Comparison of ENCODE assay signal across 23 cellular contexts in the genomic region with DNA sequence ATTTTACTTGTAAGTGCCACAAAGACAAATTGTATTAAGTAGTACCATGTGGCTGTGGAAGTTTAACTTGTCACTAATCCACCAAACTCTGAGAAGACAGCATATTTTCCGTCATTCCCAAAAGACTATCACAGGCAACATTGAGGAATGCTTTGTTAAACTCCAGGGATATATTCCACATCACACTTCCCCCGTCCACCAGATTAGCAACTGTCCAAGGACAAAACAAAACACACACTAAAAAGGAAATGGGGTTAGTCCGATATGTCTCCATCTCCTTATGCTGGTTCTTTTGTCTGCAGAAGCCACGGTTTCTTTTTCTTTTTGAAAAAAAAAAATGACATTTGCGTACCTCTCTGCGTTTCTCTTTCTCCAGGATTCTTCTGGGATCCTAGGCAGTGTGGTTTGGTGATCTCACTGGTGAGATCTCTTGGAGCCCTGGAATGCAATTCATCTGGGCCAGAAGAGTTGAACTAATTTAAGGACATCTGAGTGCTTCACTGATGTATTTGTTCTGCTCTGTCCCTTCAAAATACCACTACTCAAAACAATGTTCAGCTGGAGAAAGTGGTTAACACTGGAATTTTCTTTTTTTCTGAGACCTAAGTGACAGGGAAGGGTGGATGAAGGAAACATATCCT. TPM values are rescaled to one million over a fixed set of nuclear protein-coding genes. Genes with fewer than 3 reads are reported as not detected.
DNase-seq lines count a peak whose midpoint lies in the region; ATAC-seq and TF ChIP-seq lines count a peak whose summit lies in the region.
"Had no signal": no experiment of that assay in that cellular context is flagged by ENCODE, and none has a peak within 500 bp of the region (broad histone marks: within the 10 kb centered on the region; RNA-seq: fewer than 3 reads in every experiment).

No MANE protein-coding gene starts in this region.

- no peaks in the 10 kb centered on the region for H3K27me3 Mint-ChIP-seq in activated naive CD4-positive, alpha-beta T cell treated with anti-CD3 and anti-CD28 coated beads, Interleukin-2, amount 50 U/mL, for 24 hours
- no peaks in the 10 kb centered on the region for H3K27me3 Mint-ChIP-seq in activated naive CD4-positive, alpha-beta T cell treated with anti-CD3 and anti-CD28 coated beads, Interleukin-2, amount 10 ng/mL, durations not matched to agents 7 days and 5 days

- DNase-seq in activated naive CD4-positive, alpha-beta T cell treated with anti-CD3 and anti-CD28 coated beads, Interleukin-2, amount 10 ng/mL, durations not matched to agents 7 days and 5 days = no peak
- no peak for DNase-seq in dorsolateral prefrontal cortex
- peak; percentile 28 for DNase-seq in superior temporal gyrus (ENCODE audit: extremely low spot score)
- no peak for DNase-seq in left lung
- DNase-seq in coronary artery (ENCODE audit: low spot score) = no peak
- DNase-seq: DMS79 treated with DMSO at 0.1 percent for 48 hours; head of caudate nucleus; NCI-H1092; NCI-H187 treated with DMSO at 0.1 percent for 48 hours; NCI-H526 treated with DMSO at 0.1 percent for 48 hours; ovary; stimulated activated CD4-positive, alpha-beta T cell treated with anti-CD3 and anti-CD28 coated beads, Interleukin-4, amount 100 ng/mL, for 24 hours; stimulated activated naive CD8-positive, alpha-beta T cell treated with anti-CD3 and anti-CD28 coated beads, Interleukin-15, Interleukin-2, amounts not matched to agents 100 U/mL and 50 U/mL, for 24 hours; transverse colon had no signal

- H3K9me2 ChIP-seq in Loucy (replicated peaks; ENCODE audit: low read depth, low read length) = no peaks in the 10 kb centered on the region

- no peaks in the 10 kb centered on the region for H3F3A ChIP-seq in Loucy (ENCODE audit: low read depth)

- no peak overlapping the region for H3K4me3 Mint-ChIP-seq in activated naive CD4-positive, alpha-beta T cell treated with anti-CD3 and anti-CD28 coated beads, Interleukin-2, amount 50 U/mL, for 24 hours
- H3K4me3 Mint-ChIP-seq in activated naive CD4-positive, alpha-beta T cell treated with anti-CD3 and anti-CD28 coated beads, Interleukin-2, amount 10 ng/mL, durations not matched to agents 7 days and 5 days = no peak overlapping the region
- H3K4me3 Mint-ChIP-seq: activated T-helper 1 cell treated with anti-CD3 and anti-CD28 coated beads, Interleukin-12 subunit alpha, Interleukin-12 subunit beta, Interleukin-2, Interleukin-4 antibody, amounts not matched to agents 30 ng/mL and 10 ng/mL and 1 ng/mL, durations not matched to agents 14 hours and 24 hours and 36 hours; T-helper 1 cell treated with Interleukin-12 subunit alpha and Interleukin-12 subunit beta and Interleukin-4 antibody, amounts not matched to agents 30 μg/mL and 1 μg/mL, for 36 hours had no signal

- H3K36me3 ChIP-seq in Loucy (ENCODE audit: insufficient read depth, low read length) = peaks cover 3% of the 10 kb centered on the region; the same call in 1 of the 2 replicates
- H3K36me3 ChIP-seq in left lung = no peaks in the 10 kb centered on the region
- H3K36me3 ChIP-seq: ovary, right atrium auricular region, transverse colon had no signal

- peaks cover 81% of the 10 kb centered on the region for H3K4me1 Mint-ChIP-seq in activated naive CD4-positive, alpha-beta T cell treated with anti-CD3 and anti-CD28 coated beads, Interleukin-2, amount 50 U/mL, for 24 hours
- H3K4me1 Mint-ChIP-seq in activated naive CD4-positive, alpha-beta T cell treated with anti-CD3 and anti-CD28 coated beads, Interleukin-2, amount 10 ng/mL, durations not matched to agents 7 days and 5 days = peaks cover 63% of the 10 kb centered on the region

- H3K79me2 ChIP-seq in Loucy (ENCODE audit: insufficient read depth, low read length) = peaks cover 84% of the 10 kb centered on the region

- ATAC-seq in HG02840 (IDR thresholded peaks at IDR 0.05; ENCODE audit: low FRiP score, unreplicated experiment) (no peak), left lung (no peak)
- ATAC-seq: GM12878; stimulated activated naive CD8-positive, alpha-beta T cell treated with anti-CD3 and anti-CD28 coated beads, Interleukin-15, Interleukin-2, amounts not matched to agents 100 U/mL and 50 U/mL, for 24 hours had no signal

- intact Hi-C loops in dorsolateral prefrontal cortex (cut with DNase I) = no loop called here
- intact Hi-C loops in left lung (cut with DNase I) = no loop called here

- H3K4me3 ChIP-seq in Loucy (ENCODE audit: low read length, poor library complexity, severe bottlenecking) (no peak overlapping the region), dorsolateral prefrontal cortex (no peak overlapping the region), left lung (no peak overlapping the region), coronary artery (no peak overlapping the region)
- H3K4me3 ChIP-seq: GM12878, ovary, right atrium auricular region, transverse colon had no signal

- H4K20me1 ChIP-seq in Loucy (ENCODE audit: insufficient read depth, low read length, poor library complexity, severe bottlenecking) = no peaks in the 10 kb centered on the region

- H2AFZ ChIP-seq in Loucy (ENCODE audit: low read length) = no peak overlapping the region

- H3K4me1 ChIP-seq in Loucy (ENCODE audit: insufficient read depth, low read length, poor library complexity, severe bottlenecking) (peaks cover 51% of the 10 kb centered on the region), left lung (peaks cover 0 to 54% of the 10 kb centered on the region in 2 donors)
- H3K4me1 ChIP-seq: right atrium auricular region, transverse colon had no signal

- no peak for TF ChIP-seq CTCF in Loucy (conservative IDR thresholded peaks at IDR 0.05; ENCODE audit: low read length)
- no peak for TF ChIP-seq CTCF in dorsolateral prefrontal cortex (IDR thresholded peaks at IDR 0.05 in 54 of 56, conservative IDR thresholded peaks at IDR 0.05 in 2 of 56; ENCODE audit: low read depth in 1 of 56, partially characterized antibody in 56 of 56)
- TF ChIP-seq CTCF in left lung (IDR thresholded peaks at IDR 0.05) = no peak
- TF ChIP-seq CTCF in coronary artery (IDR thresholded peaks at IDR 0.05) = no peak

- H3K9me3 ChIP-seq in Loucy (ENCODE audit: insufficient read depth, low read depth, low read length) = no peaks in the 10 kb centered on the region
- no peaks in the 10 kb centered on the region for H3K9me3 ChIP-seq in left lung
- H3K9me3 ChIP-seq: ovary, right atrium auricular region, transverse colon had no signal

- peak overlapping the region; percentile 31 for H3K27ac Mint-ChIP-seq in activated naive CD4-positive, alpha-beta T cell treated with anti-CD3 and anti-CD28 coated beads, Interleukin-2, amount 50 U/mL, for 24 hours
- no peak overlapping the region for H3K27ac Mint-ChIP-seq in activated naive CD4-positive, alpha-beta T cell treated with anti-CD3 and anti-CD28 coated beads, Interleukin-2, amount 10 ng/mL, durations not matched to agents 7 days and 5 days
- H3K27ac Mint-ChIP-seq: activated naive CD4-positive, alpha-beta T cell treated with anti-CD3 and anti-CD28 coated beads, Interleukin-2, amount 50 U/mL, for 72 hours; activated T-helper 1 cell treated with anti-CD3 and anti-CD28 coated beads, Interleukin-12 subunit alpha, Interleukin-12 subunit beta, Interleukin-2, Interleukin-4 antibody, amounts not matched to agents 30 ng/mL and 10 ng/mL and 1 ng/mL, durations not matched to agents 14 hours and 24 hours and 36 hours; T-helper 1 cell treated with Interleukin-12 subunit alpha and Interleukin-12 subunit beta and Interleukin-4 antibody, amounts not matched to agents 30 μg/mL and 1 μg/mL, for 36 hours had no signal

- no peak overlapping the region for H3K4me2 ChIP-seq in Loucy (ENCODE audit: low read depth, low read length, poor library complexity, severe bottlenecking)

- H3K27me3 ChIP-seq in Loucy (ENCODE audit: insufficient read depth, low read length, poor library complexity, severe bottlenecking) (no peaks in the 10 kb centered on the region), dorsolateral prefrontal cortex (no peaks in the 10 kb centered on the region), left lung (no peaks in the 10 kb centered on the region)
- H3K27me3 ChIP-seq: ovary, right atrium auricular region, transverse colon had no signal

- peak overlapping the region; percentile 1 for H3K9ac ChIP-seq in Loucy (ENCODE audit: low read depth, low read length, poor library complexity, severe bottlenecking)

- CTCF ChIA-PET in activated naive CD4-positive, alpha-beta T cell treated with anti-CD3 and anti-CD28 coated beads, Interleukin-2, amount 10 ng/mL, durations not matched to agents 7 days and 5 days (lab: Charles Lee) = interaction anchor here (0.6 to 3.6 kb wide), 3 partner anchors 21 to 138 kb away, joined by 3 to 32 read pairs (median 6); no protein-coding TSS in a partner anchor

- H3K36me3 Mint-ChIP-seq in activated naive CD4-positive, alpha-beta T cell treated with anti-CD3 and anti-CD28 coated beads, Interleukin-2, amount 50 U/mL, for 24 hours = peaks cover 8% of the 10 kb centered on the region
- H3K36me3 Mint-ChIP-seq in activated naive CD4-positive, alpha-beta T cell treated with anti-CD3 and anti-CD28 coated beads, Interleukin-2, amount 10 ng/mL, durations not matched to agents 7 days and 5 days = peaks cover 10% of the 10 kb centered on the region

- no peaks in the 10 kb centered on the region for H3K9me3 Mint-ChIP-seq in activated naive CD4-positive, alpha-beta T cell treated with anti-CD3 and anti-CD28 coated beads, Interleukin-2, amount 50 U/mL, for 24 hours
- H3K9me3 Mint-ChIP-seq in activated naive CD4-positive, alpha-beta T cell treated with anti-CD3 and anti-CD28 coated beads, Interleukin-2, amount 10 ng/mL, durations not matched to agents 7 days and 5 days = no peaks in the 10 kb centered on the region
- H3K9me3 Mint-ChIP-seq: activated naive CD4-positive, alpha-beta T cell treated with anti-CD3 and anti-CD28 coated beads, Interleukin-2, amount 50 U/mL, for 72 hours; activated T-helper 1 cell treated with anti-CD3 and anti-CD28 coated beads, Interleukin-12 subunit alpha, Interleukin-12 subunit beta, Interleukin-2, Interleukin-4 antibody, amounts not matched to agents 30 ng/mL and 10 ng/mL and 1 ng/mL, durations not matched to agents 14 hours and 24 hours and 36 hours; T-helper 1 cell treated with Interleukin-12 subunit alpha and Interleukin-12 subunit beta and Interleukin-4 antibody, amounts not matched to agents 30 μg/mL and 1 μg/mL, for 36 hours had no signal

- peak overlapping the region in 36 of 59 donors; percentile 10 to 81 (median 44) for H3K27ac ChIP-seq in dorsolateral prefrontal cortex
- H3K27ac ChIP-seq in left lung = no peak overlapping the region
- H3K27ac ChIP-seq in coronary artery = no peak overlapping the region
- H3K27ac ChIP-seq: epithelial cell of prostate, ovary, right atrium auricular region had no signal

RNA-seq across cellular contexts. Expression of a gene that starts 40.6 kb away (rescaled TPM):
- total RNA-seq in dorsolateral prefrontal cortex = 100 to 1,000 TPM; 111 to 409 (median 291) TPM
- total RNA-seq in left lung = 10 to 100 TPM; 13.5 to 41.8 TPM

Comparison
In these comparisons a context has a peak if more than half of its experiments do, and no peak if none do; other contexts are left out.
1. H3K27ac ChIP-seq: peak in dorsolateral prefrontal cortex (36 of 59); none in left lung (0 of 2) and coronary artery (0 of 2).